6 cellular contexts compared by ENCODE assay signal in the genomic region with DNA sequence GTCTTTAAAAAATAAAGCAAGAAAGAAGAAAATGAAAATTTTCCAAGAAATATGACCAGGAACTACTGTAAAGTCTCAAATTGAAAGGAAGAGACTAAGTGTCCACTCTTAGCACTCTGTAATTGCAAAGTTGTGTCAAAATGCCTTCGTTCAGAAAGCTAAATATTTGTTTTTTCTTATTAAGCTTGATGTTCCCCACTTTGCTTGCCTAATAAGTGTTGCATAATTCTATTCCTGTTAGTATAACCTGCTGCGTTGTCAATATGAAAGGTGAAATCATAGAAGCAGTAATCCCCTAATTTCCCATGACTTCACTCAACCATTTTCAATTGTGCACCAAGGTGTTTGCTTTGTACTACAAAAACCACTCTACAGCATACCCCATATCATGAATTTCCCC.
"Had no signal": no experiment of that assay in that cellular context is flagged by ENCODE, and none has a peak within 500 bp of the region (broad histone marks: within the 10 kb centered on the region; RNA-seq: fewer than 3 reads in every experiment).

No MANE protein-coding gene starts in this region.

- H3K27ac ChIP-seq: HL-60 had no signal

- H3K4me3 ChIP-seq: K562 had no signal

- FAIRE-seq: HTR-8/SVneo, K562 had no signal

- ATAC-seq: K562 had no signal

- DNase-seq: IMR-90, KBM-7, KG1 had no signal
